Comparison of ENCODE assay signal across 9 cellular contexts in genomic region chr5:148820778-148821395, GRCh38. TPM values are rescaled to one million over a fixed set of nuclear protein-coding genes. Genes with fewer than 3 reads are reported as not detected.
DNase-seq lines count a peak whose midpoint lies in the region; ATAC-seq and TF ChIP-seq lines count a peak whose summit lies in the region.
"Had no signal": no experiment of that assay in that cellular context is flagged by ENCODE, and none has a peak within 500 bp of the region (broad histone marks: within the 10 kb centered on the region; RNA-seq: fewer than 3 reads in every experiment).

No MANE protein-coding gene starts in this region.

- H4K20me1 ChIP-seq in GM23338 (replicated peaks; ENCODE audit: insufficient read depth) (no peaks in the 10 kb centered on the region), PC-3 (ENCODE audit: low read length) (no peaks in the 10 kb centered on the region), smooth muscle cell (ENCODE audit: low read depth) (no peaks in the 10 kb centered on the region)

- no peaks in the 10 kb centered on the region for H3F3A ChIP-seq in GM23338 (replicated peaks; ENCODE audit: low read depth)
- H3F3A ChIP-seq in PC-3 (ENCODE audit: low read length, unreplicated experiment), result no peaks in the 10 kb centered on the region
- H3F3A ChIP-seq in smooth muscle cell (ENCODE audit: low read depth), result no peaks in the 10 kb centered on the region

- H3K27me3 ChIP-seq in GM23338 (ENCODE audit: insufficient read depth), result peaks cover 10% of the 10 kb centered on the region; the same call in 1 of the 2 replicates
- H3K27me3 ChIP-seq in PC-3 (ENCODE audit: low read length), result no peaks in the 10 kb centered on the region
- H3K27me3 ChIP-seq in esophagus muscularis mucosa, result no peaks in the 10 kb centered on the region
- peaks cover 18% of the 10 kb centered on the region for H3K27me3 ChIP-seq in smooth muscle cell (ENCODE audit: low read depth)

- TF ChIP-seq POLR2A in esophagus muscularis mucosa (IDR thresholded peaks at IDR 0.05; ENCODE audit: low read depth), result no peak

- H3K9me3 Mint-ChIP-seq in GM23338, result no peaks in the 10 kb centered on the region

- peaks cover 9% of the 10 kb centered on the region for H3K27me3 Mint-ChIP-seq in GM23338 (ENCODE audit: insufficient read depth, low read depth, poor library complexity)

- TF ChIP-seq EP300 in esophagus muscularis mucosa (IDR thresholded peaks at IDR 0.05), result no peak

- no peak overlapping the region for H2AFZ ChIP-seq in GM23338
- peak overlapping the region; percentile 34; the same call in 1 of the 2 replicates for H2AFZ ChIP-seq in PC-3 (ENCODE audit: low read length)
- no peak overlapping the region for H2AFZ ChIP-seq in smooth muscle cell (ENCODE audit: low read depth)

- TF ChIP-seq CTCF in GM23338 (conservative IDR thresholded peaks at IDR 0.05; ENCODE audit: low read depth in 2 of 2), result peak; percentile 72 to 76
- peak; percentile 98 for TF ChIP-seq CTCF in PC-3 (conservative IDR thresholded peaks at IDR 0.05; ENCODE audit: low read depth, low read length)
- TF ChIP-seq CTCF in esophagus muscularis mucosa (IDR thresholded peaks at IDR 0.05), result peak; percentile 32 to 61 (median 33)
- peak; percentile 50 for TF ChIP-seq CTCF in smooth muscle cell (IDR thresholded peaks at IDR 0.05; ENCODE audit: borderline replicate concordance, insufficient read depth, poor library complexity, severe bottlenecking)

- H3K36me3 ChIP-seq in GM23338 (ENCODE audit: insufficient read depth), result no peaks in the 10 kb centered on the region
- no peaks in the 10 kb centered on the region for H3K36me3 ChIP-seq in PC-3 (ENCODE audit: low read depth, low read length)
- no peaks in the 10 kb centered on the region for H3K36me3 ChIP-seq in esophagus muscularis mucosa
- no peaks in the 10 kb centered on the region for H3K36me3 ChIP-seq in smooth muscle cell (ENCODE audit: low read depth)

- H3K4me1 Mint-ChIP-seq in GM23338, result peaks cover 20% of the 10 kb centered on the region

- no peaks in the 10 kb centered on the region for H3K36me3 Mint-ChIP-seq in GM23338 (ENCODE audit: low read depth)

- 15% methylated on average over 3 of the region's 3 CpGs for WGBS in esophagus muscularis mucosa
- 35% methylated on average over 3 of the region's 3 CpGs for WGBS in smooth muscle cell (ENCODE audit: low lambda C conversion rate)

- BruUV-seq in PC-3 (replicated peaks; lab: Mats Ljungman, UMichigan), result no TSS peak

- peak; percentile 69 for ATAC-seq in GM23338
- ATAC-seq in PC-3, result peak; percentile 56
- no peak for ATAC-seq in GM21528 (IDR thresholded peaks at IDR 0.05; ENCODE audit: low FRiP score, unreplicated experiment)

- H3K4me1 ChIP-seq in GM23338 (ENCODE audit: insufficient read depth), result peaks cover 24% of the 10 kb centered on the region
- peaks cover 11% of the 10 kb centered on the region for H3K4me1 ChIP-seq in PC-3 (ENCODE audit: insufficient read depth, low read length)
- peaks cover 8 to 13% (median 11%) of the 10 kb centered on the region in 4 donors for H3K4me1 ChIP-seq in esophagus muscularis mucosa
- no peaks in the 10 kb centered on the region for H3K4me1 ChIP-seq in smooth muscle cell (ENCODE audit: low read depth)

- CTCF ChIA-PET in PC-3 (lab: Charles Lee), result interaction anchor here (0.7 to 1.8 kb wide), 11 partner anchors 10 to 294 kb away, joined by 3 to 13 read pairs (median 5); no protein-coding TSS in a partner anchor

- no peaks in the 10 kb centered on the region for H3K9me2 ChIP-seq in GM23338 (ENCODE audit: insufficient read depth)
- no peaks in the 10 kb centered on the region for H3K9me2 ChIP-seq in PC-3 (replicated peaks; ENCODE audit: low read length)

- H3K79me2 ChIP-seq in GM23338 (replicated peaks; ENCODE audit: insufficient read depth), result no peaks in the 10 kb centered on the region
- no peaks in the 10 kb centered on the region for H3K79me2 ChIP-seq in PC-3 (ENCODE audit: low read length)
- no peaks in the 10 kb centered on the region for H3K79me2 ChIP-seq in smooth muscle cell (ENCODE audit: low read depth)

- intact Hi-C loops in PC-3 (cut with micrococcal nuclease), result loop anchor here (1.0 kb wide), 2 partner anchors 80 to 293 kb away; no protein-coding TSS in a partner anchor
- intact Hi-C loops in esophagus muscularis mucosa (cut with DNase I), result loop anchor here (5.0 kb wide), 2 partner anchors 84 to 136 kb away; no protein-coding TSS in a partner anchor

- H3K4me3 Mint-ChIP-seq in GM23338, result no peak overlapping the region

- H3K4me2 ChIP-seq in GM23338 (no peak overlapping the region), PC-3 (ENCODE audit: low read length) (no peak overlapping the region), smooth muscle cell (no peak overlapping the region)

- H3K4me3 ChIP-seq in GM23338, result no peak overlapping the region
- no peak overlapping the region for H3K4me3 ChIP-seq in PC-3 (ENCODE audit: low read length)
- no peak overlapping the region for H3K4me3 ChIP-seq in esophagus muscularis mucosa
- no peak overlapping the region for H3K4me3 ChIP-seq in smooth muscle cell
- H3K4me3 ChIP-seq: SK-N-MC had no signal

- POLR2A ChIA-PET in PC-3 (lab: Charles Lee; ENCODE audit: unreplicated experiment), result no interaction called here

- no peak overlapping the region for H3K27ac Mint-ChIP-seq in GM23338

- peak; percentile 12 for DNase-seq in DMS114 treated with DMSO at 0.1 percent for 48 hours (lab: John Stamatoyannopoulos, UW; ENCODE audit: unreplicated experiment)
- peak; percentile 70 for DNase-seq in GM23338 (ENCODE audit: low spot score)
- DNase-seq in PC-3, result peak; percentile 84
- DNase-seq in esophagus muscularis mucosa (ENCODE audit: extremely low spot score), result no peak
- DNase-seq in smooth muscle cell (lab: John Stamatoyannopoulos, UW; ENCODE audit: unreplicated experiment), result no peak
- no peak for DNase-seq in occipital lobe (lab: John Stamatoyannopoulos, UW)
- DNase-seq in GOT3 (lab: John Stamatoyannopoulos, UW), result no peak

- H3K9ac ChIP-seq in PC-3 (ENCODE audit: low read length), result no peak overlapping the region
- no peak overlapping the region for H3K9ac ChIP-seq in smooth muscle cell (ENCODE audit: low read depth)

- H3K9me3 ChIP-seq in PC-3 (ENCODE audit: low read length) (no peaks in the 10 kb centered on the region), esophagus muscularis mucosa (no peaks in the 10 kb centered on the region), smooth muscle cell (replicated peaks; ENCODE audit: low read depth) (no peaks in the 10 kb centered on the region)

- H3K27ac ChIP-seq in GM23338 (ENCODE audit: low read depth) (no peak overlapping the region), PC-3 (ENCODE audit: low read length) (no peak overlapping the region), esophagus muscularis mucosa (replicated peaks in 1 of 4) (no peak overlapping the region), smooth muscle cell (ENCODE audit: low read depth) (no peak overlapping the region)
- H3K27ac ChIP-seq: SK-N-MC had no signal

TF ChIP-seq in GM23338, 12 proteins besides CTCF, POLR2A, EP300 and RAD21 (continues in another document):
- TF ChIP-seq JUNB (IDR thresholded peaks at IDR 0.05; ENCODE audit: unreplicated experiment), result no peak
- TF ChIP-seq POLR2AphosphoS5 (IDR thresholded peaks at IDR 0.05; ENCODE audit: low read depth), result no peak
- TF ChIP-seq NANOG (IDR thresholded peaks at IDR 0.05; ENCODE audit: borderline replicate concordance), result no peak
- no peak for TF ChIP-seq EZH2phosphoT487 (IDR thresholded peaks at IDR 0.05; ENCODE audit: unreplicated experiment)
- TF ChIP-seq, protein P1, sequence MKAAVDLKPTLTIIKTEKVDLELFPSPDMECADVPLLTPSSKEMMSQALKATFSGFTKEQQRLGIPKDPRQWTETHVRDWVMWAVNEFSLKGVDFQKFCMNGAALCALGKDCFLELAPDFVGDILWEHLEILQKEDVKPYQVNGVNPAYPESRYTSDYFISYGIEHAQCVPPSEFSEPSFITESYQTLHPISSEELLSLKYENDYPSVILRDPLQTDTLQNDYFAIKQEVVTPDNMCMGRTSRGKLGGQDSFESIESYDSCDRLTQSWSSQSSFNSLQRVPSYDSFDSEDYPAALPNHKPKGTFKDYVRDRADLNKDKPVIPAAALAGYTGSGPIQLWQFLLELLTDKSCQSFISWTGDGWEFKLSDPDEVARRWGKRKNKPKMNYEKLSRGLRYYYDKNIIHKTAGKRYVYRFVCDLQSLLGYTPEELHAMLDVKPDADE (IDR thresholded peaks at IDR 0.05), result no peak
- TF ChIP-seq ZNF331 (CRISPR knock-in tag; IDR thresholded peaks at IDR 0.05; ENCODE audit: low read depth), result no peak
- TF ChIP-seq, protein P2, sequence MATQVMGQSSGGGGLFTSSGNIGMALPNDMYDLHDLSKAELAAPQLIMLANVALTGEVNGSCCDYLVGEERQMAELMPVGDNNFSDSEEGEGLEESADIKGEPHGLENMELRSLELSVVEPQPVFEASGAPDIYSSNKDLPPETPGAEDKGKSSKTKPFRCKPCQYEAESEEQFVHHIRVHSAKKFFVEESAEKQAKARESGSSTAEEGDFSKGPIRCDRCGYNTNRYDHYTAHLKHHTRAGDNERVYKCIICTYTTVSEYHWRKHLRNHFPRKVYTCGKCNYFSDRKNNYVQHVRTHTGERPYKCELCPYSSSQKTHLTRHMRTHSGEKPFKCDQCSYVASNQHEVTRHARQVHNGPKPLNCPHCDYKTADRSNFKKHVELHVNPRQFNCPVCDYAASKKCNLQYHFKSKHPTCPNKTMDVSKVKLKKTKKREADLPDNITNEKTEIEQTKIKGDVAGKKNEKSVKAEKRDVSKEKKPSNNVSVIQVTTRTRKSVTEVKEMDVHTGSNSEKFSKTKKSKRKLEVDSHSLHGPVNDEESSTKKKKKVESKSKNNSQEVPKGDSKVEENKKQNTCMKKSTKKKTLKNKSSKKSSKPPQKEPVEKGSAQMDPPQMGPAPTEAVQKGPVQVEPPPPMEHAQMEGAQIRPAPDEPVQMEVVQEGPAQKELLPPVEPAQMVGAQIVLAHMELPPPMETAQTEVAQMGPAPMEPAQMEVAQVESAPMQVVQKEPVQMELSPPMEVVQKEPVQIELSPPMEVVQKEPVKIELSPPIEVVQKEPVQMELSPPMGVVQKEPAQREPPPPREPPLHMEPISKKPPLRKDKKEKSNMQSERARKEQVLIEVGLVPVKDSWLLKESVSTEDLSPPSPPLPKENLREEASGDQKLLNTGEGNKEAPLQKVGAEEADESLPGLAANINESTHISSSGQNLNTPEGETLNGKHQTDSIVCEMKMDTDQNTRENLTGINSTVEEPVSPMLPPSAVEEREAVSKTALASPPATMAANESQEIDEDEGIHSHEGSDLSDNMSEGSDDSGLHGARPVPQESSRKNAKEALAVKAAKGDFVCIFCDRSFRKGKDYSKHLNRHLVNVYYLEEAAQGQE (IDR thresholded peaks at IDR 0.05; ENCODE audit: unreplicated experiment), result no peak

RNA-seq across cellular contexts. Expression of gene ADRB2, which starts 5.5 kb away (rescaled TPM):
- 1.3 and 1.4 TPM in 2 replicates for total RNA-seq in GM23338 (2014; rRNA removed; shearing (Covaris generic))
- polyA plus RNA-seq in GM23338 (2016; fragmentation: Nextera tagmentation; extraction: Ambion mirVana) (0.42 and 0.44 TPM in 2 replicates), smooth muscle cell (1.7 and 1.9 TPM in 2 replicates)
- total RNA-seq in PC-3 (2014; rRNA removed) (41.1 and 42.1 TPM in 2 replicates), esophagus muscularis mucosa (1 to 10 TPM; 4.2 to 6.1 (median 4.9) TPM), smooth muscle cell (1.9 TPM in 2 replicates), occipital lobe (1.6 TPM)

Comparison
In these comparisons a context has a peak if more than half of its experiments do, and no peak if none do; other contexts are left out.
1. DNase-seq: peak in DMS114 treated with DMSO at 0.1 percent for 48 hours (single experiment), GM23338 (single experiment) and PC-3 (single experiment); none in esophagus muscularis mucosa (single experiment), smooth muscle cell (single experiment), occipital lobe (single experiment) and GOT3 (single experiment).
2. CTCF ChIP-seq: peak in every context shown above with its lines; median percentile 98 in PC-3; 74 in GM23338; 50 in smooth muscle cell; 33 in esophagus muscularis mucosa.